ENCODE assay signal across 1 cellular context in the genomic region with DNA sequence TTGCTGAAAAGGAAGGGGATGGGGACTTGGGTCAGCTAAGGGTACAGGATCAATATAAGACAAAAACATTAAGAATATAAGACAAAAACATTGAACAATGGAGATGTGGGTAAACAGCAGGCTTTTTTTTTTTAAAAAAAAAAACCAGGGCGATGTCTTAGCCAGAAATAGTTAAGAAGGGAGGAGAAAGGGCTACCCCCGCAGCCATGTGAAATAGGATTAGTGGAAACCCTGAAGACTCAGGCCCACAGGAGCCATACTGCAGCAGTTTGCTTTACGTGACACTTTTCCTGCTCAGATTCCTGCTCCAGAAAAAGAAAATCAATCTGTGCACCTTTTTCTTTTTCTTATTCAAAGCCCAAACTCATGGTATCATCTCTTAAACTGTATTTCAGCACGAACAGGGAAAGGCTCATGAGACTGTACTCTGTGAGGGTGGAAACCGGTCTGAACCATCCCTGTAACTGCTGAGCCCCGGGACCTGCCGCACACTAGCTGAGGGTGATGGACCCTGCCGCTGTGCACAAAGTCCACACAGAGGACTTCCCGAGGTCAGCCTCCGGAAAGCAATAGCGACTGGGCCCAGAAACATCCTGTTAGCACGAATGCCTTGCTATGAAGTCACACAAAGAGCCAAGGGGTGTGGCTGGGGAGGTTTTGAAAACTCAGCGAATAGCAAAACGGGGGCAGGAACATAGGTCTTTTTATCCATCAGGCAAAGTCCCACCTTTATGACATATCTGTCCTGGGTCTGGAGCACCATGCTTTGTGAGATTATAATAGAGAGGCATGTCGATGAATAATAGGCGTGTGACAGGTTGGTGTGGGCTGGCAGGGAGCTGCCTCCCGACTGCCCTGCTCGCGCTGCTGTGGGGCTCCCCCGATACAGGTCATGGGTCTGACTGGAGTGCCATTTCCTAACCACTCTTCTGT.
TF ChIP-seq lines count a peak whose summit lies in the region.

No MANE protein-coding gene starts in this region.

TF ChIP-seq in HepG2, 621 proteins besides CTCF, POLR2A, EP300 and RAD21 (continued from another document and continues in another):
- no peak for TF ChIP-seq POGK (CRISPR knock-in tag; conservative IDR thresholded peaks at IDR 0.05)
- TF ChIP-seq ZFP37 (CRISPR knock-in tag; IDR thresholded peaks at IDR 0.05; ENCODE audit: borderline replicate concordance): no peak
- TF ChIP-seq HDAC6 (IDR thresholded peaks at IDR 0.05; ENCODE audit: low read depth, low read length): no peak
- TF ChIP-seq ZNF124 (CRISPR knock-in tag; IDR thresholded peaks at IDR 0.05): no peak
- TF ChIP-seq, protein P1, sequence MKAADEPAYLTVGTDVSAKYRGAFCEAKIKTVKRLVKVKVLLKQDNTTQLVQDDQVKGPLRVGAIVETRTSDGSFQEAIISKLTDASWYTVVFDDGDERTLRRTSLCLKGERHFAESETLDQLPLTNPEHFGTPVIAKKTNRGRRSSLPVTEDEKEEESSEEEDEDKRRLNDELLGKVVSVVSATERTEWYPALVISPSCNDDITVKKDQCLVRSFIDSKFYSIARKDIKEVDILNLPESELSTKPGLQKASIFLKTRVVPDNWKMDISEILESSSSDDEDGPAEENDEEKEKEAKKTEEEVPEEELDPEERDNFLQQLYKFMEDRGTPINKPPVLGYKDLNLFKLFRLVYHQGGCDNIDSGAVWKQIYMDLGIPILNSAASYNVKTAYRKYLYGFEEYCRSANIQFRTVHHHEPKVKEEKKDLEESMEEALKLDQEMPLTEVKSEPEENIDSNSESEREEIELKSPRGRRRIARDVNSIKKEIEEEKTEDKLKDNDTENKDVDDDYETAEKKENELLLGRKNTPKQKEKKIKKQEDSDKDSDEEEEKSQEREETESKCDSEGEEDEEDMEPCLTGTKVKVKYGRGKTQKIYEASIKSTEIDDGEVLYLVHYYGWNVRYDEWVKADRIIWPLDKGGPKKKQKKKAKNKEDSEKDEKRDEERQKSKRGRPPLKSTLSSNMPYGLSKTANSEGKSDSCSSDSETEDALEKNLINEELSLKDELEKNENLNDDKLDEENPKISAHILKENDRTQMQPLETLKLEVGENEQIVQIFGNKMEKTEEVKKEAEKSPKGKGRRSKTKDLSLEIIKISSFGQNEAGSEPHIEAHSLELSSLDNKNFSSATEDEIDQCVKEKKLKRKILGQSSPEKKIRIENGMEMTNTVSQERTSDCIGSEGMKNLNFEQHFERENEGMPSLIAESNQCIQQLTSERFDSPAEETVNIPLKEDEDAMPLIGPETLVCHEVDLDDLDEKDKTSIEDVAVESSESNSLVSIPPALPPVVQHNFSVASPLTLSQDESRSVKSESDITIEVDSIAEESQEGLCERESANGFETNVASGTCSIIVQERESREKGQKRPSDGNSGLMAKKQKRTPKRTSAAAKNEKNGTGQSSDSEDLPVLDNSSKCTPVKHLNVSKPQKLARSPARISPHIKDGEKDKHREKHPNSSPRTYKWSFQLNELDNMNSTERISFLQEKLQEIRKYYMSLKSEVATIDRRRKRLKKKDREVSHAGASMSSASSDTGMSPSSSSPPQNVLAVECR (CRISPR knock-in tag; IDR thresholded peaks at IDR 0.05; ENCODE audit: borderline replicate concordance): peak; percentile 33; the same call in 1 of the 2 replicates
- TF ChIP-seq DNMT3B (CRISPR knock-in tag; conservative IDR thresholded peaks at IDR 0.05): no peak
- TF ChIP-seq FOXJ3 (CRISPR knock-in tag; IDR thresholded peaks at IDR 0.05; ENCODE audit: borderline replicate concordance): no peak
- TF ChIP-seq SMAD9 (CRISPR knock-in tag; IDR thresholded peaks at IDR 0.05): no peak
- TF ChIP-seq ZNF230 (CRISPR knock-in tag; IDR thresholded peaks at IDR 0.05): no peak
- TF ChIP-seq SAFB2 (CRISPR knock-in tag; IDR thresholded peaks at IDR 0.05; ENCODE audit: borderline replicate concordance, low read depth): no peak
- TF ChIP-seq PCBP1 (IDR thresholded peaks at IDR 0.05; ENCODE audit: borderline replicate concordance, low read depth, low read length): no peak
- no peak for TF ChIP-seq ZBTB14 (CRISPR knock-in tag; IDR thresholded peaks at IDR 0.05)
- TF ChIP-seq NFIB (CRISPR knock-in tag; IDR thresholded peaks at IDR 0.05; ENCODE audit: borderline replicate concordance): no peak
- TF ChIP-seq GTF3A (CRISPR knock-in tag; conservative IDR thresholded peaks at IDR 0.05): no peak
- TF ChIP-seq ZNF331 (CRISPR knock-in tag; IDR thresholded peaks at IDR 0.05): 0 out of 2 replicates have a peak, but pooled peaks have one; percentile 20
- TF ChIP-seq PAF1 (CRISPR knock-in tag; IDR thresholded peaks at IDR 0.05): no peak
- TF ChIP-seq ZNF30 (CRISPR knock-in tag; IDR thresholded peaks at IDR 0.05): no peak
- TF ChIP-seq RBAK (CRISPR knock-in tag; IDR thresholded peaks at IDR 0.05): no peak
- TF ChIP-seq ZBTB10 (CRISPR knock-in tag; IDR thresholded peaks at IDR 0.05; ENCODE audit: borderline replicate concordance): no peak
- TF ChIP-seq TRIM24 (CRISPR knock-in tag; IDR thresholded peaks at IDR 0.05): no peak
- no peak for TF ChIP-seq CBX1 (IDR thresholded peaks at IDR 0.05; ENCODE audit: low read depth)
- no peak for TF ChIP-seq EEA1 (CRISPR knock-in tag; IDR thresholded peaks at IDR 0.05; ENCODE audit: borderline replicate concordance)
- TF ChIP-seq, protein P2, sequence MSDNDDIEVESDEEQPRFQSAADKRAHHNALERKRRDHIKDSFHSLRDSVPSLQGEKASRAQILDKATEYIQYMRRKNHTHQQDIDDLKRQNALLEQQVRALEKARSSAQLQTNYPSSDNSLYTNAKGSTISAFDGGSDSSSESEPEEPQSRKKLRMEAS (IDR thresholded peaks at IDR 0.05): no peak
- TF ChIP-seq PAX8 (CRISPR knock-in tag; IDR thresholded peaks at IDR 0.05; ENCODE audit: borderline replicate concordance): no peak
- TF ChIP-seq, protein P3, sequence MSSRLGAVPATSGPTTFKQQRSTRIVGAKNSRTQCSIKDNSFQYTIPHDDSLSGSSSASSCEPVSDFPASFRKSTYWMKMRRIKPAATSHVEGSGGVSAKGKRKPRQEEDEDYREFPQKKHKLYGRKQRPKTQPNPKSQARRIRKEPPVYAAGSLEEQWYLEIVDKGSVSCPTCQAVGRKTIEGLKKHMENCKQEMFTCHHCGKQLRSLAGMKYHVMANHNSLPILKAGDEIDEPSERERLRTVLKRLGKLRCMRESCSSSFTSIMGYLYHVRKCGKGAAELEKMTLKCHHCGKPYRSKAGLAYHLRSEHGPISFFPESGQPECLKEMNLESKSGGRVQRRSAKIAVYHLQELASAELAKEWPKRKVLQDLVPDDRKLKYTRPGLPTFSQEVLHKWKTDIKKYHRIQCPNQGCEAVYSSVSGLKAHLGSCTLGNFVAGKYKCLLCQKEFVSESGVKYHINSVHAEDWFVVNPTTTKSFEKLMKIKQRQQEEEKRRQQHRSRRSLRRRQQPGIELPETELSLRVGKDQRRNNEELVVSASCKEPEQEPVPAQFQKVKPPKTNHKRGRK (CRISPR knock-in tag; IDR thresholded peaks at IDR 0.05): no peak
- no peak for TF ChIP-seq RELA (CRISPR knock-in tag; IDR thresholded peaks at IDR 0.05)
- no peak for TF ChIP-seq ZBTB7B (CRISPR knock-in tag; IDR thresholded peaks at IDR 0.05)
- TF ChIP-seq XRCC5 (optimal IDR thresholded peaks at IDR 0.05; ENCODE audit: low read length): no peak
- no peak for TF ChIP-seq SNAPC2 (CRISPR knock-in tag; IDR thresholded peaks at IDR 0.05)
- TF ChIP-seq KLF12 (CRISPR knock-in tag; IDR thresholded peaks at IDR 0.05; ENCODE audit: borderline replicate concordance): no peak
- TF ChIP-seq, protein P4, sequence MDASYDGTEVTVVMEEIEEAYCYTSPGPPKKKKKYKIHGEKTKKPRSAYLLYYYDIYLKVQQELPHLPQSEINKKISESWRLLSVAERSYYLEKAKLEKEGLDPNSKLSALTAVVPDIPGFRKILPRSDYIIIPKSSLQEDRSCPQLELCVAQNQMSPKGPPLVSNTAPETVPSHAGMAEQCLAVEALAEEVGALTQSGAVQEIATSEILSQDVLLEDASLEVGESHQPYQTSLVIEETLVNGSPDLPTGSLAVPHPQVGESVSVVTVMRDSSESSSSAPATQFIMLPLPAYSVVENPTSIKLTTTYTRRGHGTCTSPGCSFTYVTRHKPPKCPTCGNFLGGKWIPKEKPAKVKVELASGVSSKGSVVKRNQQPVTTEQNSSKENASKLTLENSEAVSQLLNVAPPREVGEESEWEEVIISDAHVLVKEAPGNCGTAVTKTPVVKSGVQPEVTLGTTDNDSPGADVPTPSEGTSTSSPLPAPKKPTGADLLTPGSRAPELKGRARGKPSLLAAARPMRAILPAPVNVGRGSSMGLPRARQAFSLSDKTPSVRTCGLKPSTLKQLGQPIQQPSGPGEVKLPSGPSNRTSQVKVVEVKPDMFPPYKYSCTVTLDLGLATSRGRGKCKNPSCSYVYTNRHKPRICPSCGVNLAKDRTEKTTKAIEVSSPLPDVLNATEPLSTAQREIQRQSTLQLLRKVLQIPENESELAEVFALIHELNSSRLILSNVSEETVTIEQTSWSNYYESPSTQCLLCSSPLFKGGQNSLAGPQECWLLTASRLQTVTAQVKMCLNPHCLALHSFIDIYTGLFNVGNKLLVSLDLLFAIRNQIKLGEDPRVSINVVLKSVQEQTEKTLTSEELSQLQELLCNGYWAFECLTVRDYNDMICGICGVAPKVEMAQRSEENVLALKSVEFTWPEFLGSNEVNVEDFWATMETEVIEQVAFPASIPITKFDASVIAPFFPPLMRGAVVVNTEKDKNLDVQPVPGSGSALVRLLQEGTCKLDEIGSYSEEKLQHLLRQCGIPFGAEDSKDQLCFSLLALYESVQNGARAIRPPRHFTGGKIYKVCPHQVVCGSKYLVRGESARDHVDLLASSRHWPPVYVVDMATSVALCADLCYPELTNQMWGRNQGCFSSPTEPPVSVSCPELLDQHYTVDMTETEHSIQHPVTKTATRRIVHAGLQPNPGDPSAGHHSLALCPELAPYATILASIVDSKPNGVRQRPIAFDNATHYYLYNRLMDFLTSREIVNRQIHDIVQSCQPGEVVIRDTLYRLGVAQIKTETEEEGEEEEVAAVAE (CRISPR knock-in tag; IDR thresholded peaks at IDR 0.05; ENCODE audit: borderline replicate concordance): no peak
- no peak for TF ChIP-seq REST (IDR thresholded peaks at IDR 0.05; ENCODE audit: borderline replicate concordance in 1 of 2, low read depth in 1 of 2, low read length in 2 of 2)
